ENCODE assay signal across 9 cellular contexts in genomic region chr21:15005391-15005790, GRCh38. TPM values are rescaled to one million over a fixed set of nuclear protein-coding genes. Genes with fewer than 3 reads are reported as not detected.
DNase-seq lines count a peak whose midpoint lies in the region; ATAC-seq lines count a peak whose summit lies in the region.
"Had no signal": no experiment of that assay in that cellular context is flagged by ENCODE, and none has a peak within 500 bp of the region (broad histone marks: within the 10 kb centered on the region; RNA-seq: fewer than 3 reads in every experiment).

No MANE protein-coding gene starts in this region.

- no peaks in the 10 kb centered on the region for H3K36me3 ChIP-seq in thymus (ENCODE audit: control insufficient read depth, insufficient read depth)

- peak overlapping the region; percentile 44 for H3K4me3 ChIP-seq in thymus (ENCODE audit: low read length)

- ATAC-seq in HG03442 (IDR thresholded peaks at IDR 0.05; ENCODE audit: unreplicated experiment): no peak
- no peak for ATAC-seq in GM18907 (IDR thresholded peaks at IDR 0.05; ENCODE audit: unreplicated experiment)

- H3K9me3 ChIP-seq in thymus (ENCODE audit: control insufficient read depth): no peaks in the 10 kb centered on the region

- H3K27ac ChIP-seq in thymus (ENCODE audit: low read depth): peak overlapping the region; percentile 82

- H3K4me1 ChIP-seq in thymus (ENCODE audit: control insufficient read depth, insufficient read depth, low read length): peaks cover 6% of the 10 kb centered on the region

- H3K27me3 ChIP-seq in thymus (ENCODE audit: control insufficient read depth, insufficient read depth): no peaks in the 10 kb centered on the region

- DNase-seq in activated gamma-delta T cell treated with Interleukin-2 at 50 U/mL for 16 hours (peak; percentile 9), activated gamma-delta T cell (lab: John Stamatoyannopoulos, UW) (no peak), brain pericyte (ENCODE audit: low read depth, low spot score) (peak; percentile 48), left kidney (ENCODE audit: low read depth, low spot score) (peak; percentile 50), NCI-H2171 (lab: John Stamatoyannopoulos, UW) (no peak)
- DNase-seq: stimulated activated naive B cell treated with anti-CD40 and anti-IgM and Interleukin-4, amounts not matched to agents 10 μg/mL and 1 μg/mL and 100 μg/mL, for 72 hours had no signal

- WGBS in thymus: 42% methylated on average over 6 of the region's 6 CpGs

RNA-seq across cellular contexts. Expression of gene NRIP1, which starts 59.4 kb away (rescaled TPM):
- polyA plus RNA-seq in thymus: 22.5 TPM

Comparison
In these comparisons a context has a peak if more than half of its experiments do, and no peak if none do; other contexts are left out.
1. DNase-seq: peak in activated gamma-delta T cell treated with Interleukin-2 at 50 U/mL for 16 hours (single experiment), brain pericyte (single experiment) and left kidney (single experiment); none in activated gamma-delta T cell (single experiment) and NCI-H2171 (single experiment).